In the genomic region with DNA sequence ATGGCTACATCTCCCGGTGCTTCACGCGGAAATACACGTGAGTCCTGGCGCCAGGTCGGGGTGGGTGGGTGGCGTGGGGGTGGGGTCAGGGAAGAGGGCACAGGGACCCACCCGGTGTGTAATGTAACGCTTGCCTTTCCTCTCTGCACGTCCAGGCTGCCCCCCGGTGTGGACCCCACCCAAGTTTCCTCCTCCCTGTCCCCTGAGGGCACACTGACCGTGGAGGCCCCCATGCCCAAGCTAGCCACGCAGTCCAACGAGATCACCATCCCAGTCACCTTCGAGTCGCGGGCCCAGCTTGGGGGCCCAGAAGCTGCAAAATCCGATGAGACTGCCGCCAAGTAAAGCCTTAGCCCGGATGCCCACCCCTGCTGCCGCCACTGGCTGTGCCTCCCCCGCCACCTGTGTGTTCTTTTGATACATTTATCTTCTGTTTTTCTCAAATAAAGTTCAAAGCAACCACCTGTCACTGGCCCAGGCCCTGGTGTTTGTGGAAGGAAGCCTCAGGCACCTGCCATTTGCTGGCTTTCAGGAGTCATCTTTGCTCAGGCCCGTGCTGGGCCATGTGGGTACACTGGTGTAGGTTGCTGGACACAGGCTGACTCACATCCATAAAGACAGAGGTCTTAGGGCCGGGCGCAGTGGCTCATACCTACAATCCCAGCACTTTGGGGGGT, we compare ENCODE assay signal across 1 cellular context.
A peak's percentile ranks its signal among the peaks of the same experiment; 100 is the strongest.
TF ChIP-seq lines count a peak whose summit lies in the region.

No MANE protein-coding gene starts in this region.

TF ChIP-seq in HEK293, 187 proteins besides CTCF, POLR2A, EP300 and RAD21 (continued from another document):
- TF ChIP-seq, protein P1, sequence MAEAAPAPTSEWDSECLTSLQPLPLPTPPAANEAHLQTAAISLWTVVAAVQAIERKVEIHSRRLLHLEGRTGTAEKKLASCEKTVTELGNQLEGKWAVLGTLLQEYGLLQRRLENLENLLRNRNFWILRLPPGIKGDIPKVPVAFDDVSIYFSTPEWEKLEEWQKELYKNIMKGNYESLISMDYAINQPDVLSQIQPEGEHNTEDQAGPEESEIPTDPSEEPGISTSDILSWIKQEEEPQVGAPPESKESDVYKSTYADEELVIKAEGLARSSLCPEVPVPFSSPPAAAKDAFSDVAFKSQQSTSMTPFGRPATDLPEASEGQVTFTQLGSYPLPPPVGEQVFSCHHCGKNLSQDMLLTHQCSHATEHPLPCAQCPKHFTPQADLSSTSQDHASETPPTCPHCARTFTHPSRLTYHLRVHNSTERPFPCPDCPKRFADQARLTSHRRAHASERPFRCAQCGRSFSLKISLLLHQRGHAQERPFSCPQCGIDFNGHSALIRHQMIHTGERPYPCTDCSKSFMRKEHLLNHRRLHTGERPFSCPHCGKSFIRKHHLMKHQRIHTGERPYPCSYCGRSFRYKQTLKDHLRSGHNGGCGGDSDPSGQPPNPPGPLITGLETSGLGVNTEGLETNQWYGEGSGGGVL (tag by site-specific recombination; IDR thresholded peaks at IDR 0.05), result 0 out of 2 replicates have a peak, but pooled peaks have one; percentile 9
- no peak for TF ChIP-seq ZXDB (tag by site-specific recombination; IDR thresholded peaks at IDR 0.05)
- TF ChIP-seq, protein P2, sequence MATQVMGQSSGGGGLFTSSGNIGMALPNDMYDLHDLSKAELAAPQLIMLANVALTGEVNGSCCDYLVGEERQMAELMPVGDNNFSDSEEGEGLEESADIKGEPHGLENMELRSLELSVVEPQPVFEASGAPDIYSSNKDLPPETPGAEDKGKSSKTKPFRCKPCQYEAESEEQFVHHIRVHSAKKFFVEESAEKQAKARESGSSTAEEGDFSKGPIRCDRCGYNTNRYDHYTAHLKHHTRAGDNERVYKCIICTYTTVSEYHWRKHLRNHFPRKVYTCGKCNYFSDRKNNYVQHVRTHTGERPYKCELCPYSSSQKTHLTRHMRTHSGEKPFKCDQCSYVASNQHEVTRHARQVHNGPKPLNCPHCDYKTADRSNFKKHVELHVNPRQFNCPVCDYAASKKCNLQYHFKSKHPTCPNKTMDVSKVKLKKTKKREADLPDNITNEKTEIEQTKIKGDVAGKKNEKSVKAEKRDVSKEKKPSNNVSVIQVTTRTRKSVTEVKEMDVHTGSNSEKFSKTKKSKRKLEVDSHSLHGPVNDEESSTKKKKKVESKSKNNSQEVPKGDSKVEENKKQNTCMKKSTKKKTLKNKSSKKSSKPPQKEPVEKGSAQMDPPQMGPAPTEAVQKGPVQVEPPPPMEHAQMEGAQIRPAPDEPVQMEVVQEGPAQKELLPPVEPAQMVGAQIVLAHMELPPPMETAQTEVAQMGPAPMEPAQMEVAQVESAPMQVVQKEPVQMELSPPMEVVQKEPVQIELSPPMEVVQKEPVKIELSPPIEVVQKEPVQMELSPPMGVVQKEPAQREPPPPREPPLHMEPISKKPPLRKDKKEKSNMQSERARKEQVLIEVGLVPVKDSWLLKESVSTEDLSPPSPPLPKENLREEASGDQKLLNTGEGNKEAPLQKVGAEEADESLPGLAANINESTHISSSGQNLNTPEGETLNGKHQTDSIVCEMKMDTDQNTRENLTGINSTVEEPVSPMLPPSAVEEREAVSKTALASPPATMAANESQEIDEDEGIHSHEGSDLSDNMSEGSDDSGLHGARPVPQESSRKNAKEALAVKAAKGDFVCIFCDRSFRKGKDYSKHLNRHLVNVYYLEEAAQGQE (tag by site-specific recombination; IDR thresholded peaks at IDR 0.05), result no peak
- TF ChIP-seq GLIS2 (tag by site-specific recombination; IDR thresholded peaks at IDR 0.05), result peak; percentile 33
- no peak for TF ChIP-seq ZNF791 (tag by site-specific recombination; IDR thresholded peaks at IDR 0.05)
- TF ChIP-seq ZNF624 (tag by site-specific recombination; IDR thresholded peaks at IDR 0.05), result no peak
- no peak for TF ChIP-seq REPIN1 (tag by site-specific recombination; IDR thresholded peaks at IDR 0.05; ENCODE audit: low read depth)
- TF ChIP-seq, protein P3, sequence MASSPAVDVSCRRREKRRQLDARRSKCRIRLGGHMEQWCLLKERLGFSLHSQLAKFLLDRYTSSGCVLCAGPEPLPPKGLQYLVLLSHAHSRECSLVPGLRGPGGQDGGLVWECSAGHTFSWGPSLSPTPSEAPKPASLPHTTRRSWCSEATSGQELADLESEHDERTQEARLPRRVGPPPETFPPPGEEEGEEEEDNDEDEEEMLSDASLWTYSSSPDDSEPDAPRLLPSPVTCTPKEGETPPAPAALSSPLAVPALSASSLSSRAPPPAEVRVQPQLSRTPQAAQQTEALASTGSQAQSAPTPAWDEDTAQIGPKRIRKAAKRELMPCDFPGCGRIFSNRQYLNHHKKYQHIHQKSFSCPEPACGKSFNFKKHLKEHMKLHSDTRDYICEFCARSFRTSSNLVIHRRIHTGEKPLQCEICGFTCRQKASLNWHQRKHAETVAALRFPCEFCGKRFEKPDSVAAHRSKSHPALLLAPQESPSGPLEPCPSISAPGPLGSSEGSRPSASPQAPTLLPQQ (tag by site-specific recombination; IDR thresholded peaks at IDR 0.05), result no peak
